Comparison of ENCODE assay signal across 1 cellular context in genomic region chr6:166612471-166612881, GRCh38.
TF ChIP-seq lines count a peak whose summit lies in the region.

No MANE protein-coding gene starts in this region.

TF ChIP-seq in HepG2, 621 proteins besides CTCF, POLR2A, EP300 and RAD21:
- TF ChIP-seq PBX2 (CRISPR knock-in tag; IDR thresholded peaks at IDR 0.05) = no peak
